In genomic region chr3:171007316-171007715, GRCh38 we compare ENCODE assay signal across 24 cellular contexts. TPM values are rescaled to one million over a fixed set of nuclear protein-coding genes. Genes with fewer than 3 reads are reported as not detected.
"Had no signal": no experiment of that assay in that cellular context is flagged by ENCODE, and none has a peak within 500 bp of the region (broad histone marks: within the 10 kb centered on the region; RNA-seq: fewer than 3 reads in every experiment).

No MANE protein-coding gene starts in this region.

- H3K9ac ChIP-seq: SK-N-SH had no signal

- DNase-seq: Karpas-422, KG1, MM.1S, NCI-H1048, NCI-H1105, NCI-H1417, NCI-H1436 treated with DMSO at 0.1 percent for 48 hours, NCI-H1694, NCI-H187 treated with DMSO at 0.1 percent for 48 hours, NCI-H2029 treated with DMSO at 0.1 percent for 48 hours, NCI-H226, NCI-H446, NCI-H510A, NCI-H524 treated with DMSO at 0.1 percent for 48 hours, NCI-H69, NCI-H774, SHP77, SK-N-SH, SW 1271, T-cell had no signal

- H3K4me2 ChIP-seq: SK-N-SH had no signal

- H3K27ac ChIP-seq: RWPE1 had no signal

- H3K9me3 ChIP-seq: SK-N-SH had no signal

- ATAC-seq: Panc1, T-cell had no signal

RNA-seq across cellular contexts. Expression of gene SLC2A2, which starts 19.2 kb away (rescaled TPM):
- total RNA-seq: HT1080, SK-MEL-5 had no signal
